ENCODE assay signal across 1 cellular context in genomic region chr20:13741879-13742278, GRCh38.
TF ChIP-seq lines count a peak whose summit lies in the region.

No MANE protein-coding gene starts in this region.

TF ChIP-seq in HepG2, 621 proteins besides CTCF, POLR2A, EP300 and RAD21:
- no peak for TF ChIP-seq ZNF3 (CRISPR knock-in tag; IDR thresholded peaks at IDR 0.05)
- peak; percentile 39; the same call in 1 of the 2 replicates for TF ChIP-seq FOSL2 (CRISPR knock-in tag; IDR thresholded peaks at IDR 0.05)
- TF ChIP-seq NCOA1 (CRISPR knock-in tag; IDR thresholded peaks at IDR 0.05), result no peak
- TF ChIP-seq CCAR2 (optimal IDR thresholded peaks at IDR 0.05; ENCODE audit: low read depth, low read length), result no peak
